Comparison of ENCODE assay signal across 8 cellular contexts in the genomic region with DNA sequence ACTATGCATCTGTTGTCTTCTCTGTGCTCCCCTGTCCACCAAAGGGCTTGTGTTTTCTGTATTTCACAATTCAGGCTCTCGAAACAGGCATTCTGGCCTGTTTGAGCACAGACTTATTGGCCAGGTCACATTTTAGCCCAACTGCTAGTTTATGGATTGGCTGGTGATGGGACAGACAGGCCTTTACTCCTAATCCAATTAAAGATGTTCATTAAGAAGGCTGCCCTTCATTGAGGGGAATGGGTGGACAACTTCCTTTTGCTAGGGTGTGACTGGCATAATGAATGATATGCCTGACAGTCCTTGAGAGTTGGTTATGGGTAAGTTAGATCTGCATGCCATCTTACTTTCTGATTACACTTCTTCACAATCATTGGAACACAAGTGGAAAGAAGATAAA.
"Had no signal": no experiment of that assay in that cellular context is flagged by ENCODE, and none has a peak within 500 bp of the region (broad histone marks: within the 10 kb centered on the region; RNA-seq: fewer than 3 reads in every experiment).

No MANE protein-coding gene starts in this region.

- ATAC-seq: HCT116, HepG2 had no signal

- H3K36me3 ChIP-seq: HAP-1 had no signal

- H3K27ac ChIP-seq: HL-60 had no signal

- H3K4me1 ChIP-seq: HAP-1 had no signal

- DNase-seq: GOT3, H7, HFFc6, KBM-7 had no signal

- H3K4me3 ChIP-seq: HAP-1 had no signal

- H3K9me3 ChIP-seq: HAP-1 had no signal
